1 cellular context compared by ENCODE assay signal in genomic region chr13:102694944-102695343, GRCh38.
TF ChIP-seq lines count a peak whose summit lies in the region.

Gene METTL21C, minus strand, starts transcription at chr13:102695044. Its CDS starts 546 bp downstream, at chr13:102694498.

TF ChIP-seq in IMR-90, 13 proteins besides CTCF, POLR2A, EP300 and RAD21:
- no peak for TF ChIP-seq RCOR1 (IDR thresholded peaks at IDR 0.05; ENCODE audit: insufficient replicate concordance, low read length)
- no peak for TF ChIP-seq CEBPB (IDR thresholded peaks at IDR 0.05; ENCODE audit: low read depth, low read length)
- no peak for TF ChIP-seq NFE2L2 (IDR thresholded peaks at IDR 0.05; ENCODE audit: low read depth, low read length)
- TF ChIP-seq SMC3 (IDR thresholded peaks at IDR 0.05; ENCODE audit: low read depth, low read length) = no peak
- no peak for TF ChIP-seq BHLHE40 (IDR thresholded peaks at IDR 0.05; ENCODE audit: low read depth, low read length)
- TF ChIP-seq USF2 (IDR thresholded peaks at IDR 0.05; ENCODE audit: low read depth, low read length) = no peak
- no peak for TF ChIP-seq CHD1 (IDR thresholded peaks at IDR 0.05; ENCODE audit: low read depth, low read length)
